In genomic region chr1:231866392-231867331, GRCh38 we compare ENCODE assay signal across 8 cellular contexts.
DNase-seq lines count a peak whose midpoint lies in the region; ATAC-seq, FAIRE-seq and TF ChIP-seq lines count a peak whose summit lies in the region.

No MANE protein-coding gene starts in this region.

- BruUV-seq in mammary epithelial cell (replicated peaks; lab: Mats Ljungman, UMichigan), result no TSS peak

- in situ Hi-C loops in mammary epithelial cell (cut with MboI; ENCODE audit: low sequenced_read_pairs in 2 of 2), result no loop called here

- H3K9ac ChIP-seq in mammary epithelial cell (ENCODE audit: insufficient read depth, low read length) (no peak overlapping the region), kidney (ENCODE audit: low read length in 2 of 2) (no peak overlapping the region)

- 32% methylated on average over 18 of the region's 18 CpGs for WGBS in mammary epithelial cell (ENCODE audit: low coverage, missing lambda C conversion rate)

- ATAC-seq in GM18907 (IDR thresholded peaks at IDR 0.05; ENCODE audit: unreplicated experiment), result no peak

- H3K79me2 ChIP-seq in mammary epithelial cell (ENCODE audit: insufficient read depth, low read length), result no peaks in the 10 kb centered on the region

- H4K20me1 ChIP-seq in mammary epithelial cell (ENCODE audit: insufficient read depth, low read length), result no peaks in the 10 kb centered on the region

- H3K4me1 ChIP-seq in mammary epithelial cell (ENCODE audit: insufficient read depth, low read length) (no peaks in the 10 kb centered on the region), kidney (ENCODE audit: control insufficient read depth in 1 of 2, insufficient read depth in 1 of 2, low read depth in 1 of 2, low read length in 2 of 2) (no peaks in the 10 kb centered on the region)

- TF ChIP-seq CTCF in mammary epithelial cell (conservative IDR thresholded peaks at IDR 0.05 in 1 of 2, IDR thresholded peaks at IDR 0.05 in 1 of 2; ENCODE audit: extremely low read depth in 1 of 2, insufficient read depth in 1 of 2, low read depth in 1 of 2, low read length in 2 of 2), result peak; percentile 73 to 82
- peak; percentile 74 for TF ChIP-seq CTCF in kidney (IDR thresholded peaks at IDR 0.05; ENCODE audit: borderline replicate concordance, extremely low read depth, insufficient read depth)

- H3K27ac ChIP-seq in mammary epithelial cell (ENCODE audit: insufficient read depth, low read depth, low read length), result no peak overlapping the region
- H3K27ac ChIP-seq in kidney (ENCODE audit: low read depth in 2 of 2, low read length in 2 of 2), result no peak overlapping the region

- intact Hi-C loops in mammary epithelial cell (cut with micrococcal nuclease) (loop anchor here (1.0 to 5.0 kb wide), 4 partner anchors 61 to 761 kb away; no protein-coding TSS in a partner anchor), kidney (cut with DNase I) (no loop called here)

- H2AFZ ChIP-seq in mammary epithelial cell (ENCODE audit: low read depth, low read length), result no peak overlapping the region

- no peaks in the 10 kb centered on the region for H3K9me3 ChIP-seq in mammary epithelial cell (replicated peaks; ENCODE audit: insufficient read depth, low read length)
- H3K9me3 ChIP-seq in kidney (ENCODE audit: control insufficient read depth in 1 of 2, low read length in 2 of 2), result no peaks in the 10 kb centered on the region

- peak; percentile 73 for DNase-seq in DMS153 treated with DMSO at 0.1 percent for 48 hours (lab: John Stamatoyannopoulos, UW; ENCODE audit: unreplicated experiment)
- no peak for DNase-seq in DMS153 (lab: John Stamatoyannopoulos, UW)
- DNase-seq in NCI-H1436 (lab: John Stamatoyannopoulos, UW), result peak; percentile 51
- DNase-seq in UCSD-AML1 (lab: John Stamatoyannopoulos, UW; ENCODE audit: unreplicated experiment), result peak; percentile 28
- peak; percentile 17 for DNase-seq in mammary epithelial cell
- no peak for DNase-seq in kidney
- peak; percentile 59 to 61 for DNase-seq in stimulated activated CD4-positive, alpha-beta T cell treated with anti-CD3 and anti-CD28 coated beads, Interleukin-2, amount 100 ng/mL, for 24 hours

- no peaks in the 10 kb centered on the region for H3K27me3 ChIP-seq in mammary epithelial cell (ENCODE audit: insufficient read depth, low read length)

- H3K4me2 ChIP-seq in mammary epithelial cell (ENCODE audit: insufficient read depth, low read depth, low read length), result no peak overlapping the region

- CTCF ChIA-PET in mammary epithelial cell (lab: Charles Lee; ENCODE audit: low non-redundant PET), result no interaction called here

- FAIRE-seq in kidney (lab: Jason Lieb, UNC), result peak; percentile 93

- dilution Hi-C loops in mammary epithelial cell (cut with HindIII; ENCODE audit: low sequenced_read_pairs), result no loop called here

- H3K36me3 ChIP-seq in mammary epithelial cell (ENCODE audit: insufficient read depth, low read length) (no peaks in the 10 kb centered on the region), kidney (ENCODE audit: control insufficient read depth in 1 of 2, insufficient read depth in 2 of 2, low read length in 2 of 2) (no peaks in the 10 kb centered on the region)

- H3K4me3 ChIP-seq in mammary epithelial cell (replicated peaks in 1 of 3; ENCODE audit: insufficient read depth in 1 of 3, low read depth in 2 of 3, low read length in 3 of 3) (no peak overlapping the region), kidney (ENCODE audit: low read length in 2 of 2) (no peak overlapping the region)

Comparison
In these comparisons a context has a peak if more than half of its experiments do, and no peak if none do; other contexts are left out.
1. DNase-seq: peak in DMS153 treated with DMSO at 0.1 percent for 48 hours (single experiment), NCI-H1436 (single experiment), UCSD-AML1 (single experiment), mammary epithelial cell (single experiment) and stimulated activated CD4-positive, alpha-beta T cell treated with anti-CD3 and anti-CD28 coated beads, Interleukin-2, amount 100 ng/mL, for 24 hours (2 of 2); none in DMS153 (single experiment) and kidney (single experiment).